8 cellular contexts compared by ENCODE assay signal in genomic region chr10:103884681-103885139, GRCh38. TPM values are rescaled to one million over a fixed set of nuclear protein-coding genes. Genes with fewer than 3 reads are reported as not detected.
DNase-seq lines count a peak whose midpoint lies in the region; ATAC-seq and TF ChIP-seq lines count a peak whose summit lies in the region.

No MANE protein-coding gene starts in this region.

- DNase-seq in BE2C (peak; percentile 46), GM12865 (ENCODE audit: low read depth) (peak; percentile 45), NCI-H1105 treated with DMSO at 0.1 percent for 48 hours (lab: John Stamatoyannopoulos, UW) (peak; percentile 33), fibroblast of mammary gland (ENCODE audit: low read depth) (peak; percentile 70), neural crest cell (ENCODE audit: low read depth, low spot score) (peak; percentile 63)
- no peak for DNase-seq in activated naive CD4-positive, alpha-beta T cell treated with Interleukin-2 at 50 U/mL for 16 hours

- H3K9me2 ChIP-seq in SU-DHL-6 (replicated peaks; ENCODE audit: insufficient read depth, low read length), result no peaks in the 10 kb centered on the region

- H4K20me1 ChIP-seq in SU-DHL-6 (ENCODE audit: low read depth, low read length), result no peaks in the 10 kb centered on the region

- H3K9me3 ChIP-seq in BE2C, result no peaks in the 10 kb centered on the region
- no peaks in the 10 kb centered on the region for H3K9me3 ChIP-seq in SU-DHL-6 (ENCODE audit: insufficient read depth, low read length)

- ATAC-seq in HG03097 (IDR thresholded peaks at IDR 0.05; ENCODE audit: low FRiP score, unreplicated experiment), result no peak

- no peak overlapping the region for H3K9ac ChIP-seq in SU-DHL-6 (ENCODE audit: low read length)

- H3K9me3 Mint-ChIP-seq in neural crest cell, result no peaks in the 10 kb centered on the region

- H3K4me1 ChIP-seq in BE2C, result peaks cover 18% of the 10 kb centered on the region

- H3K4me1 Mint-ChIP-seq in neural crest cell, result no peaks in the 10 kb centered on the region

- H3K27me3 ChIP-seq in BE2C (no peaks in the 10 kb centered on the region), SU-DHL-6 (ENCODE audit: low read length) (no peaks in the 10 kb centered on the region)

- H3K27me3 Mint-ChIP-seq in neural crest cell (ENCODE audit: low read depth), result no peaks in the 10 kb centered on the region

- no peak overlapping the region for H3K27ac Mint-ChIP-seq in neural crest cell (ENCODE audit: unreplicated experiment)

- H3K27ac ChIP-seq in SU-DHL-6 (ENCODE audit: low read depth, low read length), result no peak overlapping the region

- H3K36me3 ChIP-seq in BE2C (no peaks in the 10 kb centered on the region), SU-DHL-6 (ENCODE audit: low read length) (no peaks in the 10 kb centered on the region)

- H3K4me3 ChIP-seq in BE2C (ENCODE audit: low read depth, low read length), result no peak overlapping the region
- no peak overlapping the region for H3K4me3 ChIP-seq in GM12865 (ENCODE audit: low read depth, low read length)
- H3K4me3 ChIP-seq in SU-DHL-6 (ENCODE audit: insufficient read depth, low read length, poor library complexity, severe bottlenecking), result no peak overlapping the region
- H3K4me3 ChIP-seq in fibroblast of mammary gland (ENCODE audit: control insufficient read depth, low read depth, low read length), result no peak overlapping the region

- H3F3A ChIP-seq in SU-DHL-6 (ENCODE audit: insufficient read depth), result no peaks in the 10 kb centered on the region

- H2AFZ ChIP-seq in SU-DHL-6 (ENCODE audit: low read depth, low read length, severe bottlenecking), result no peak overlapping the region

- H3K79me2 ChIP-seq in SU-DHL-6 (ENCODE audit: insufficient read depth, low read length), result no peaks in the 10 kb centered on the region

- TF ChIP-seq CTCF in BE2C (IDR thresholded peaks at IDR 0.05; ENCODE audit: low read depth, low read length), result peak; percentile 83
- TF ChIP-seq CTCF in GM12865 (IDR thresholded peaks at IDR 0.05; ENCODE audit: insufficient read depth, low read depth, low read length, missing control alignments), result peak; percentile 72
- TF ChIP-seq CTCF in SU-DHL-6 (IDR thresholded peaks at IDR 0.05; ENCODE audit: insufficient read depth, low read length, poor library complexity, severe bottlenecking), result peak; percentile 55
- TF ChIP-seq CTCF in fibroblast of mammary gland (conservative IDR thresholded peaks at IDR 0.05; ENCODE audit: control insufficient read depth, insufficient read depth, low read depth, low read length), result peak; percentile 81
- TF ChIP-seq CTCF in neural crest cell (conservative IDR thresholded peaks at IDR 0.05), result peak; percentile 81

- no peak overlapping the region for H3K4me3 Mint-ChIP-seq in neural crest cell

- no peak overlapping the region for H3K4me2 ChIP-seq in SU-DHL-6 (ENCODE audit: low read depth, low read length, poor library complexity, severe bottlenecking)

- H3K36me3 Mint-ChIP-seq in neural crest cell (ENCODE audit: low read depth), result peaks cover 6% of the 10 kb centered on the region

RNA-seq across cellular contexts. Expression of gene SH3PXD2A, which starts 29.3 kb away (rescaled TPM):
- polyA plus RNA-seq in BE2C (2012; ENCODE audit: insufficient read depth, insufficient read length, low read depth), result 23.1 TPM
- total RNA-seq in neural crest cell, result 22.8 and 23.2 TPM in 2 replicates

RNA-seq across cellular contexts. Expression of gene STN1, which starts 33.3 kb away (rescaled TPM):
- polyA plus RNA-seq in BE2C (2012; ENCODE audit: insufficient read depth, insufficient read length, low read depth), result 31.0 TPM
- total RNA-seq in neural crest cell, result 11.9 and 13.2 TPM in 2 replicates
